19 cellular contexts compared by ENCODE assay signal in the genomic region with DNA sequence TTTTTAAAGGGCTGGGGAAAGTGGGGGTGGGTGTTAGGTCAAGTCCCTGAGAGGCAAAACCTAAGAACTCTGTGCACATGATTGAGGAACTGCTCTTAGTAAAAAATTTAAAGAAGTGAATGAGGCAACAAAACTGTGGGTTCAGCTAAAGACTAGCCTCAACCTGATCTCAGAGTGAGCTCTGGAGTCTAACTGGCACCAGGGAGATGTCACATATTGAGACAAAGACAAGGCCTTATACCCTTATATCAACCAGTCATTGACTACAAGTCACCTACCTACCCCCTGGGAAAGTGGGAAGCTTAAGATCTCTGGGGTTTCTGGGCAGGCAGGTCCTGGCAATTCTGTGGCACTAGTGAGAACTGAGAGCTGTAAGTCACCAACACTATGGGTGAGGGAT. TPM values are rescaled to one million over a fixed set of nuclear protein-coding genes. Genes with fewer than 3 reads are reported as not detected.
DNase-seq lines count a peak whose midpoint lies in the region; ATAC-seq and TF ChIP-seq lines count a peak whose summit lies in the region.
"Had no signal": no experiment of that assay in that cellular context is flagged by ENCODE, and none has a peak within 500 bp of the region (broad histone marks: within the 10 kb centered on the region; RNA-seq: fewer than 3 reads in every experiment).

No MANE protein-coding gene starts in this region.

- peaks cover 3% of the 10 kb centered on the region for H3K9me3 Mint-ChIP-seq in CD4-positive, alpha-beta T cell
- peaks cover 0 to 7% (median 3%) of the 10 kb centered on the region in 9 donors for H3K9me3 Mint-ChIP-seq in naive thymus-derived CD8-positive, alpha-beta T cell
- H3K9me3 Mint-ChIP-seq in activated CD4-positive, alpha-beta memory T cell treated with anti-CD3 and anti-CD28 coated beads for 36 hours: peaks cover 3% of the 10 kb centered on the region
- H3K9me3 Mint-ChIP-seq in WTC11: peaks cover 17% of the 10 kb centered on the region

- TF ChIP-seq CTCF in CD4-positive, alpha-beta T cell (IDR thresholded peaks at IDR 0.05): no peak
- TF ChIP-seq CTCF in HL-60 (IDR thresholded peaks at IDR 0.05; ENCODE audit: insufficient read depth, low read length): no peak
- TF ChIP-seq CTCF in WTC11 (IDR thresholded peaks at IDR 0.05): no peak

- H3K36me3 Mint-ChIP-seq in CD4-positive, alpha-beta T cell (ENCODE audit: low read depth): peaks cover 13% of the 10 kb centered on the region
- H3K36me3 Mint-ChIP-seq in naive thymus-derived CD8-positive, alpha-beta T cell: peaks cover 0 to 13% (median 10%) of the 10 kb centered on the region in 3 donors
- no peaks in the 10 kb centered on the region for H3K36me3 Mint-ChIP-seq in activated CD4-positive, alpha-beta memory T cell treated with anti-CD3 and anti-CD28 coated beads for 36 hours
- peaks cover 8% of the 10 kb centered on the region for H3K36me3 Mint-ChIP-seq in WTC11

- ATAC-seq in CD4-positive, alpha-beta T cell (ENCODE audit: poor library complexity): no peak
- no peak for ATAC-seq in naive thymus-derived CD8-positive, alpha-beta T cell
- ATAC-seq in WTC11: no peak
- ATAC-seq: GM12878, PC-3 had no signal

- intact Hi-C loops in CD4-positive, alpha-beta T cell (cut with DNase I, micrococcal nuclease): loop anchor here in 1 of 2 experiments (5.0 kb wide), 1 partner anchor 117 kb away; no protein-coding TSS in a partner anchor
- intact Hi-C loops in activated CD4-positive, alpha-beta memory T cell treated with anti-CD3 and anti-CD28 coated beads for 36 hours (cut with micrococcal nuclease): no loop called here

- H3K4me1 Mint-ChIP-seq in CD4-positive, alpha-beta T cell (ENCODE audit: low read depth): peaks cover 19% of the 10 kb centered on the region
- peaks cover 9 to 46% (median 32%) of the 10 kb centered on the region in 4 donors for H3K4me1 Mint-ChIP-seq in naive thymus-derived CD8-positive, alpha-beta T cell
- no peaks in the 10 kb centered on the region for H3K4me1 Mint-ChIP-seq in activated CD4-positive, alpha-beta memory T cell treated with anti-CD3 and anti-CD28 coated beads for 36 hours (ENCODE audit: low read depth)
- no peaks in the 10 kb centered on the region for H3K4me1 Mint-ChIP-seq in WTC11

- H3K27ac Mint-ChIP-seq in CD4-positive, alpha-beta T cell: peak overlapping the region; percentile 11
- peak overlapping the region in 8 of 10 donors; percentile 27 to 86 (median 63) for H3K27ac Mint-ChIP-seq in naive thymus-derived CD8-positive, alpha-beta T cell
- H3K27ac Mint-ChIP-seq in activated CD4-positive, alpha-beta memory T cell treated with anti-CD3 and anti-CD28 coated beads for 36 hours: no peak overlapping the region
- no peak overlapping the region for H3K27ac Mint-ChIP-seq in WTC11

- POLR2A ChIA-PET in CD4-positive, alpha-beta T cell (lab: Charles Lee): interaction anchor here (1.0 to 1.8 kb wide), 2 partner anchors 9 to 77 kb away, joined by 3 to 5 read pairs; a partner anchor contains a TSS
- POLR2A ChIA-PET in naive thymus-derived CD8-positive, alpha-beta T cell (lab: Charles Lee): interaction anchor here (0.6 to 0.9 kb wide), 3 partner anchors 15 to 77 kb away, joined by 3 read pairs; a partner anchor contains a TSS
- POLR2A ChIA-PET in activated CD4-positive, alpha-beta memory T cell treated with anti-CD3 and anti-CD28 coated beads for 36 hours (lab: Charles Lee): no interaction called here
- POLR2A ChIA-PET in WTC11 (lab: Charles Lee): no interaction called here

- H3K4me3 Mint-ChIP-seq in CD4-positive, alpha-beta T cell: no peak overlapping the region
- peak overlapping the region in 1 of 10 donors; percentile 1 for H3K4me3 Mint-ChIP-seq in naive thymus-derived CD8-positive, alpha-beta T cell
- no peak overlapping the region for H3K4me3 Mint-ChIP-seq in activated CD4-positive, alpha-beta memory T cell treated with anti-CD3 and anti-CD28 coated beads for 36 hours
- no peak overlapping the region for H3K4me3 Mint-ChIP-seq in WTC11
- H3K4me3 Mint-ChIP-seq: CD4-positive, CD25-positive, alpha-beta regulatory T cell had no signal

- H3K27ac ChIP-seq in CD4-positive, alpha-beta T cell (ENCODE audit: low read depth, low read length): no peak overlapping the region
- H3K27ac ChIP-seq in HL-60 (replicated peaks): 0 out of 2 replicates have a peak overlapping the region, but pooled peaks have one; percentile 1
- H3K27ac ChIP-seq: RWPE1, SJSA1 had no signal

- H3K4me3 ChIP-seq in HL-60 (replicated peaks; ENCODE audit: insufficient read depth, low read length): no peak overlapping the region
- H3K4me3 ChIP-seq: GM12878, SJSA1 had no signal

- DNase-seq in CD4-positive, alpha-beta T cell: no peak
- DNase-seq in HL-60 (ENCODE audit: low read depth in 1 of 2, low spot score in 1 of 2): peak in 1 of 2 experiments; percentile 57
- peak; percentile 73 for DNase-seq in OCI-M1 (lab: John Stamatoyannopoulos, UW)
- DNase-seq in naive thymus-derived CD8-positive, alpha-beta T cell: no peak
- DNase-seq in activated CD4-positive, alpha-beta memory T cell treated with anti-CD3 and anti-CD28 coated beads for 36 hours: no peak
- DNase-seq in SHP77 treated with DMSO at 0.1 percent for 48 hours (lab: John Stamatoyannopoulos, UW): no peak
- DNase-seq in WTC11 (ENCODE audit: low spot score): no peak
- DNase-seq: ACHN; CD4-positive, CD25-positive, alpha-beta regulatory T cell; GDM1; HCEC 1CT; KBM-7; NCI-H1105; NCI-H187; NCI-H226; PC-3 had no signal

- H3K9me3 ChIP-seq in CD4-positive, alpha-beta T cell (ENCODE audit: control insufficient read depth, low read length): no peaks in the 10 kb centered on the region
- H3K9me3 ChIP-seq: SJSA1 had no signal

- CTCF ChIA-PET in CD4-positive, alpha-beta T cell (lab: Charles Lee): no interaction called here
- CTCF ChIA-PET in activated CD4-positive, alpha-beta memory T cell treated with anti-CD3 and anti-CD28 coated beads for 36 hours (lab: Charles Lee): no interaction called here
- CTCF ChIA-PET in WTC11 (lab: Charles Lee): no interaction called here

- H3K27me3 Mint-ChIP-seq in CD4-positive, alpha-beta T cell: no peaks in the 10 kb centered on the region
- H3K27me3 Mint-ChIP-seq in naive thymus-derived CD8-positive, alpha-beta T cell: no peaks in the 10 kb centered on the region
- no peaks in the 10 kb centered on the region for H3K27me3 Mint-ChIP-seq in activated CD4-positive, alpha-beta memory T cell treated with anti-CD3 and anti-CD28 coated beads for 36 hours
- H3K27me3 Mint-ChIP-seq in WTC11 (ENCODE audit: low read depth): no peaks in the 10 kb centered on the region
- H3K27me3 Mint-ChIP-seq: CD4-positive, CD25-positive, alpha-beta regulatory T cell had no signal

- no peaks in the 10 kb centered on the region for H3K27me3 ChIP-seq in CD4-positive, alpha-beta T cell (ENCODE audit: control insufficient read depth, insufficient read depth, low read length)
- H3K27me3 ChIP-seq in HL-60 (ENCODE audit: insufficient read depth, poor library complexity, severe bottlenecking): no peaks in the 10 kb centered on the region
- H3K27me3 ChIP-seq: SJSA1 had no signal

TF ChIP-seq in WTC11, 78 proteins besides CTCF, POLR2A, EP300 and RAD21 (continues in another document):
- TF ChIP-seq SMAD3 (CRISPR knock-in tag; IDR thresholded peaks at IDR 0.05; ENCODE audit: borderline replicate concordance): no peak
- TF ChIP-seq FOXP1 (CRISPR knock-in tag; IDR thresholded peaks at IDR 0.05; ENCODE audit: borderline replicate concordance): no peak
- TF ChIP-seq GTF2I (CRISPR knock-in tag; conservative IDR thresholded peaks at IDR 0.05): no peak
- TF ChIP-seq ZNF232 (CRISPR knock-in tag; IDR thresholded peaks at IDR 0.05): no peak
- no peak for TF ChIP-seq SOX15 (CRISPR knock-in tag; IDR thresholded peaks at IDR 0.05)
- TF ChIP-seq ZNF317 (CRISPR knock-in tag; IDR thresholded peaks at IDR 0.05; ENCODE audit: borderline replicate concordance, low read depth): no peak
- no peak for TF ChIP-seq ATF1 (CRISPR knock-in tag; IDR thresholded peaks at IDR 0.05)
- TF ChIP-seq, protein P1, sequence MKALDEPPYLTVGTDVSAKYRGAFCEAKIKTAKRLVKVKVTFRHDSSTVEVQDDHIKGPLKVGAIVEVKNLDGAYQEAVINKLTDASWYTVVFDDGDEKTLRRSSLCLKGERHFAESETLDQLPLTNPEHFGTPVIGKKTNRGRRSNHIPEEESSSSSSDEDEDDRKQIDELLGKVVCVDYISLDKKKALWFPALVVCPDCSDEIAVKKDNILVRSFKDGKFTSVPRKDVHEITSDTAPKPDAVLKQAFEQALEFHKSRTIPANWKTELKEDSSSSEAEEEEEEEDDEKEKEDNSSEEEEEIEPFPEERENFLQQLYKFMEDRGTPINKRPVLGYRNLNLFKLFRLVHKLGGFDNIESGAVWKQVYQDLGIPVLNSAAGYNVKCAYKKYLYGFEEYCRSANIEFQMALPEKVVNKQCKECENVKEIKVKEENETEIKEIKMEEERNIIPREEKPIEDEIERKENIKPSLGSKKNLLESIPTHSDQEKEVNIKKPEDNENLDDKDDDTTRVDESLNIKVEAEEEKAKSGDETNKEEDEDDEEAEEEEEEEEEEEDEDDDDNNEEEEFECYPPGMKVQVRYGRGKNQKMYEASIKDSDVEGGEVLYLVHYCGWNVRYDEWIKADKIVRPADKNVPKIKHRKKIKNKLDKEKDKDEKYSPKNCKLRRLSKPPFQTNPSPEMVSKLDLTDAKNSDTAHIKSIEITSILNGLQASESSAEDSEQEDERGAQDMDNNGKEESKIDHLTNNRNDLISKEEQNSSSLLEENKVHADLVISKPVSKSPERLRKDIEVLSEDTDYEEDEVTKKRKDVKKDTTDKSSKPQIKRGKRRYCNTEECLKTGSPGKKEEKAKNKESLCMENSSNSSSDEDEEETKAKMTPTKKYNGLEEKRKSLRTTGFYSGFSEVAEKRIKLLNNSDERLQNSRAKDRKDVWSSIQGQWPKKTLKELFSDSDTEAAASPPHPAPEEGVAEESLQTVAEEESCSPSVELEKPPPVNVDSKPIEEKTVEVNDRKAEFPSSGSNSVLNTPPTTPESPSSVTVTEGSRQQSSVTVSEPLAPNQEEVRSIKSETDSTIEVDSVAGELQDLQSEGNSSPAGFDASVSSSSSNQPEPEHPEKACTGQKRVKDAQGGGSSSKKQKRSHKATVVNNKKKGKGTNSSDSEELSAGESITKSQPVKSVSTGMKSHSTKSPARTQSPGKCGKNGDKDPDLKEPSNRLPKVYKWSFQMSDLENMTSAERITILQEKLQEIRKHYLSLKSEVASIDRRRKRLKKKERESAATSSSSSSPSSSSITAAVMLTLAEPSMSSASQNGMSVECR (CRISPR knock-in tag; IDR thresholded peaks at IDR 0.05; ENCODE audit: borderline replicate concordance): no peak

RNA-seq across cellular contexts. Expression of a gene that starts 27.4 kb away (rescaled TPM):
- total RNA-seq in CD4-positive, alpha-beta T cell: 10 to 100 TPM; 17.5 to 18.0 TPM
- total RNA-seq in naive thymus-derived CD8-positive, alpha-beta T cell: 10 to 100 TPM; 36.7 TPM
- 10 to 100 TPM; 31.3 to 44.3 (median 42.5) TPM for polyA plus RNA-seq in naive thymus-derived CD8-positive, alpha-beta T cell
- total RNA-seq in activated CD4-positive, alpha-beta memory T cell treated with anti-CD3 and anti-CD28 coated beads for 36 hours: 10 to 100 TPM; 33.4 to 34.9 TPM
- total RNA-seq in WTC11 (2021): 0.28 to 0.55 TPM (median 0.53 TPM) in 3 replicates

Comparison
In these comparisons a context has a peak if more than half of its experiments do, and no peak if none do; other contexts are left out.
1. H3K27ac Mint-ChIP-seq: peak in CD4-positive, alpha-beta T cell (single experiment) and naive thymus-derived CD8-positive, alpha-beta T cell (8 of 10); none in activated CD4-positive, alpha-beta memory T cell treated with anti-CD3 and anti-CD28 coated beads for 36 hours (single experiment) and WTC11 (single experiment).
2. RNA of a gene that starts 27.4 kb away (total RNA-seq): 36.7 TPM in naive thymus-derived CD8-positive, alpha-beta T cell, 33.4 to 34.9 TPM in activated CD4-positive, alpha-beta memory T cell treated with anti-CD3 and anti-CD28 coated beads for 36 hours and 17.5 to 18.0 TPM in CD4-positive, alpha-beta T cell; 0.28 to 0.55 TPM in WTC11; every median in the first group is over 10 times any median in the second.
3. POLR2A ChIA-PET loops: an anchor here in CD4-positive, alpha-beta T cell (1.0 to 1.8 kb wide) and naive thymus-derived CD8-positive, alpha-beta T cell (0.6 to 0.9 kb wide); none called in activated CD4-positive, alpha-beta memory T cell treated with anti-CD3 and anti-CD28 coated beads for 36 hours and WTC11.